ENCODE assay signal across 13 cellular contexts in the genomic region with DNA sequence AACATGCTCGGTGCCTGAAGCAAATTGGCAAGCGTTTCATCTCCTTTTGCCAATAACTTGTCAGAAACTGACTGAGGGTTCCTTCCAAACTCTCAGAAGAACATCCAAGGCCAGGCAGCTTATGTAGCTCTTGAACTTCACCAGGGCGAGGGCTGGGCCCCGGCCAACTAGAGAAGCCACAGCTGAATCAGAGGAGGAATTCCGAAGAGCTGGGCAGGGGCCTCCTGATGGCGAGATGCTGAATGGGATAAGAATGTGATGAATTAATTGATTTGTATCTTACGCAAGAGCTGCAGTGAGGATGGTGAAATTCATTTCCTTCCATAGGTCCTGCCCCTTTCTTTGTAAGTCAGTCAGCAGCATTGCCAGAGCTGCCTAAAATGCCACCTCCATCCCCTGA.
A peak's percentile ranks its signal among the peaks of the same experiment; 100 is the strongest.
DNase-seq lines count a peak whose midpoint lies in the region; ATAC-seq and TF ChIP-seq lines count a peak whose summit lies in the region.
"Had no signal": no experiment of that assay in that cellular context is flagged by ENCODE, and none has a peak within 500 bp of the region (broad histone marks: within the 10 kb centered on the region; RNA-seq: fewer than 3 reads in every experiment).

No MANE protein-coding gene starts in this region.

- ATAC-seq in WTC11 (peak; percentile 36; the same call in 1 of the 2 replicates), GM19324 (IDR thresholded peaks at IDR 0.05; ENCODE audit: low FRiP score, unreplicated experiment) (no peak)

- no peaks in the 10 kb centered on the region for H3K27me3 Mint-ChIP-seq in WTC11 (ENCODE audit: low read depth)

- POLR2A ChIA-PET in WTC11 (lab: Charles Lee), result interaction anchor here (0.6 kb wide), 1 partner anchor 634 kb away, joined by 5 read pairs; no protein-coding TSS in a partner anchor

- H3K27ac Mint-ChIP-seq in WTC11, result no peak overlapping the region

- TF ChIP-seq RAD21 in Ishikawa (IDR thresholded peaks at IDR 0.05; ENCODE audit: low read depth), result no peak

- H3K4me1 Mint-ChIP-seq in WTC11, result 0 out of 2 replicates have a peak, but pooled peaks cover 2% of the 10 kb centered on the region

- DNase-seq in AG10803 (ENCODE audit: low read depth), result peak; percentile 96
- DNase-seq in WTC11 (ENCODE audit: low spot score), result no peak
- DNase-seq in glomerular visceral epithelial cell (ENCODE audit: extremely low spot score), result peak; percentile 62
- DNase-seq in stimulated activated CD8-positive, alpha-beta memory T cell treated with anti-CD3 and anti-CD28 coated beads, Interleukin-4, amount 100 ng/mL, for 48 hours, result no peak
- DNase-seq in activated CD4-positive, alpha-beta T cell treated with anti-CD3 and anti-CD28 coated beads, Interleukin-2, amount 50 U/mL, for 1 hour, result no peak
- DNase-seq in activated gamma-delta T cell treated with Interleukin-2 at 50 U/mL for 16 hours, result no peak
- DNase-seq: activated CD4-positive, alpha-beta T cell treated with anti-CD3 and anti-CD28 coated beads for 48 hours; activated naive CD4-positive, alpha-beta T cell; dermis blood vessel endothelial cell; SJCRH30 had no signal

- CTCF ChIA-PET in WTC11 (lab: Charles Lee), result interaction anchor here (1.0 to 1.9 kb wide), 2 partner anchors 13 to 348 kb away, joined by 3 to 4 read pairs; no protein-coding TSS in a partner anchor

- peaks cover 4% of the 10 kb centered on the region for H3K9me3 Mint-ChIP-seq in WTC11

- H3K4me3 ChIP-seq in AG10803 (ENCODE audit: low read length), result no peak overlapping the region
- H3K4me3 ChIP-seq: SJCRH30 had no signal

- no peaks in the 10 kb centered on the region for H3K36me3 Mint-ChIP-seq in WTC11
- H3K36me3 Mint-ChIP-seq: CD14-positive monocyte had no signal

- TF ChIP-seq EP300 in Ishikawa (IDR thresholded peaks at IDR 0.05; ENCODE audit: borderline replicate concordance), result no peak

- TF ChIP-seq CTCF in AG10803 (conservative IDR thresholded peaks at IDR 0.05; ENCODE audit: low read length) (peak; percentile 30; the same call in 1 of the 2 replicates), WTC11 (IDR thresholded peaks at IDR 0.05) (no peak)

- H3K4me3 Mint-ChIP-seq in WTC11, result no peak overlapping the region

TF ChIP-seq in Ishikawa, 13 proteins besides CTCF, POLR2A, EP300 and RAD21:
- peak; percentile 17; the same call in 1 of the 2 replicates for TF ChIP-seq CEBPB (IDR thresholded peaks at IDR 0.05)
- TF ChIP-seq, protein P1, sequence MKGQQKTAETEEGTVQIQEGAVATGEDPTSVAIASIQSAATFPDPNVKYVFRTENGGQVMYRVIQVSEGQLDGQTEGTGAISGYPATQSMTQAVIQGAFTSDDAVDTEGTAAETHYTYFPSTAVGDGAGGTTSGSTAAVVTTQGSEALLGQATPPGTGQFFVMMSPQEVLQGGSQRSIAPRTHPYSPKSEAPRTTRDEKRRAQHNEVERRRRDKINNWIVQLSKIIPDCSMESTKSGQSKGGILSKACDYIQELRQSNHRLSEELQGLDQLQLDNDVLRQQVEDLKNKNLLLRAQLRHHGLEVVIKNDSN (IDR thresholded peaks at IDR 0.05), result no peak

TF ChIP-seq in WTC11, 78 proteins besides CTCF, POLR2A, EP300 and RAD21 (continues in another document):
- TF ChIP-seq, protein P2, sequence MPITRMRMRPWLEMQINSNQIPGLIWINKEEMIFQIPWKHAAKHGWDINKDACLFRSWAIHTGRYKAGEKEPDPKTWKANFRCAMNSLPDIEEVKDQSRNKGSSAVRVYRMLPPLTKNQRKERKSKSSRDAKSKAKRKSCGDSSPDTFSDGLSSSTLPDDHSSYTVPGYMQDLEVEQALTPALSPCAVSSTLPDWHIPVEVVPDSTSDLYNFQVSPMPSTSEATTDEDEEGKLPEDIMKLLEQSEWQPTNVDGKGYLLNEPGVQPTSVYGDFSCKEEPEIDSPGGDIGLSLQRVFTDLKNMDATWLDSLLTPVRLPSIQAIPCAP (CRISPR knock-in tag; IDR thresholded peaks at IDR 0.05), result no peak
- TF ChIP-seq, protein P3, sequence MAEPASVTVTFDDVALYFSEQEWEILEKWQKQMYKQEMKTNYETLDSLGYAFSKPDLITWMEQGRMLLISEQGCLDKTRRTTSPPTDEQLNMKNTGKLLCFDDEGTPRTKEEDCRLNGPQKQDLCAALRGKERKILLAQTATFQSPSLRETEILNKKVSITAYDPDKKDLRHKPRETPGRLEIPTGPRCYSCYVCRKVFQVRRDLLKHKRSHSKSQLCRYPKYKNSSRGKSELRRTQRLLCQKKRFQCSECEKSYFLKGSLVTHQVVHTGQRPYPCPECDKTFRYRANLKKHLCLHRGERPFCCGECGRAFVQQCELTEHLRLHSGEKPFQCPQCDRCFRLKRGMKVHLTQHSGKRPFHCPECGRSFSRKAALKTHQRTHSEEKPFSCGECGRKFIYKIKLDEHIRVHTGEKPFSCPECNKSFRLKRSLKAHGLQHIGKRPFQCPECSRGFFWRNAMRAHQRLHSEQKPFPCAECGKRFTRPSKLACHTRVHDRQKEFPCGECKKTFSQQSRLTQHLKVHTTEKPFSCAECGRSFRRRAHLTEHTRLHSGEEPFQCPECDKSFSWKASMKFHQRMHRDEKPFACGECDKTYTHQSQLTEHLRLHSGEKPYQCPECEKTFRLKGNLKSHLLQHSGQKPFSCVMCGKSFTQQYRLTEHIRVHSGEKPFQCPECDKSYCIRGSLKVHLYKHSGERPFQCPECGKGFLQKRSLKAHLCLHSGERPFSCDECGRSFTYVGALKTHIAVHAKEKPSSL (CRISPR knock-in tag; conservative IDR thresholded peaks at IDR 0.05), result no peak
- TF ChIP-seq CREB1 (CRISPR knock-in tag; IDR thresholded peaks at IDR 0.05), result no peak
- TF ChIP-seq CBFB (CRISPR knock-in tag; IDR thresholded peaks at IDR 0.05; ENCODE audit: low read depth), result no peak
- TF ChIP-seq, protein P4, sequence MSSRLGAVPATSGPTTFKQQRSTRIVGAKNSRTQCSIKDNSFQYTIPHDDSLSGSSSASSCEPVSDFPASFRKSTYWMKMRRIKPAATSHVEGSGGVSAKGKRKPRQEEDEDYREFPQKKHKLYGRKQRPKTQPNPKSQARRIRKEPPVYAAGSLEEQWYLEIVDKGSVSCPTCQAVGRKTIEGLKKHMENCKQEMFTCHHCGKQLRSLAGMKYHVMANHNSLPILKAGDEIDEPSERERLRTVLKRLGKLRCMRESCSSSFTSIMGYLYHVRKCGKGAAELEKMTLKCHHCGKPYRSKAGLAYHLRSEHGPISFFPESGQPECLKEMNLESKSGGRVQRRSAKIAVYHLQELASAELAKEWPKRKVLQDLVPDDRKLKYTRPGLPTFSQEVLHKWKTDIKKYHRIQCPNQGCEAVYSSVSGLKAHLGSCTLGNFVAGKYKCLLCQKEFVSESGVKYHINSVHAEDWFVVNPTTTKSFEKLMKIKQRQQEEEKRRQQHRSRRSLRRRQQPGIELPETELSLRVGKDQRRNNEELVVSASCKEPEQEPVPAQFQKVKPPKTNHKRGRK (CRISPR knock-in tag; IDR thresholded peaks at IDR 0.05; ENCODE audit: borderline replicate concordance), result no peak
- no peak for TF ChIP-seq ETV6 (CRISPR knock-in tag; IDR thresholded peaks at IDR 0.05)
- no peak for TF ChIP-seq SP1 (CRISPR knock-in tag; conservative IDR thresholded peaks at IDR 0.05)
- TF ChIP-seq ZNF671 (CRISPR knock-in tag; IDR thresholded peaks at IDR 0.05), result no peak
- no peak for TF ChIP-seq PRRX2 (CRISPR knock-in tag; IDR thresholded peaks at IDR 0.05)
- TF ChIP-seq, protein P1 (CRISPR knock-in tag; IDR thresholded peaks at IDR 0.05), result no peak
- no peak for TF ChIP-seq MXD4 (CRISPR knock-in tag; IDR thresholded peaks at IDR 0.05; ENCODE audit: borderline replicate concordance)
- no peak for TF ChIP-seq EMX1 (CRISPR knock-in tag; IDR thresholded peaks at IDR 0.05)
- TF ChIP-seq, protein P5, sequence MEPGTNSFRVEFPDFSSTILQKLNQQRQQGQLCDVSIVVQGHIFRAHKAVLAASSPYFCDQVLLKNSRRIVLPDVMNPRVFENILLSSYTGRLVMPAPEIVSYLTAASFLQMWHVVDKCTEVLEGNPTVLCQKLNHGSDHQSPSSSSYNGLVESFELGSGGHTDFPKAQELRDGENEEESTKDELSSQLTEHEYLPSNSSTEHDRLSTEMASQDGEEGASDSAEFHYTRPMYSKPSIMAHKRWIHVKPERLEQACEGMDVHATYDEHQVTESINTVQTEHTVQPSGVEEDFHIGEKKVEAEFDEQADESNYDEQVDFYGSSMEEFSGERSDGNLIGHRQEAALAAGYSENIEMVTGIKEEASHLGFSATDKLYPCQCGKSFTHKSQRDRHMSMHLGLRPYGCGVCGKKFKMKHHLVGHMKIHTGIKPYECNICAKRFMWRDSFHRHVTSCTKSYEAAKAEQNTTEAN (CRISPR knock-in tag; IDR thresholded peaks at IDR 0.05), result no peak
- TF ChIP-seq, protein P6, sequence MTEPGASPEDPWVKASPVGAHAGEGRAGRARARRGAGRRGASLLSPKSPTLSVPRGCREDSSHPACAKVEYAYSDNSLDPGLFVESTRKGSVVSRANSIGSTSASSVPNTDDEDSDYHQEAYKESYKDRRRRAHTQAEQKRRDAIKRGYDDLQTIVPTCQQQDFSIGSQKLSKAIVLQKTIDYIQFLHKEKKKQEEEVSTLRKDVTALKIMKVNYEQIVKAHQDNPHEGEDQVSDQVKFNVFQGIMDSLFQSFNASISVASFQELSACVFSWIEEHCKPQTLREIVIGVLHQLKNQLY (CRISPR knock-in tag; IDR thresholded peaks at IDR 0.05), result no peak
- TF ChIP-seq, protein P7, sequence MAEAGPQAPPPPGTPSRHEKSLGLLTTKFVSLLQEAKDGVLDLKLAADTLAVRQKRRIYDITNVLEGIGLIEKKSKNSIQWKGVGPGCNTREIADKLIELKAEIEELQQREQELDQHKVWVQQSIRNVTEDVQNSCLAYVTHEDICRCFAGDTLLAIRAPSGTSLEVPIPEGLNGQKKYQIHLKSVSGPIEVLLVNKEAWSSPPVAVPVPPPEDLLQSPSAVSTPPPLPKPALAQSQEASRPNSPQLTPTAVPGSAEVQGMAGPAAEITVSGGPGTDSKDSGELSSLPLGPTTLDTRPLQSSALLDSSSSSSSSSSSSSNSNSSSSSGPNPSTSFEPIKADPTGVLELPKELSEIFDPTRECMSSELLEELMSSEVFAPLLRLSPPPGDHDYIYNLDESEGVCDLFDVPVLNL (CRISPR knock-in tag; IDR thresholded peaks at IDR 0.05; ENCODE audit: borderline replicate concordance, low read depth), result no peak

Comparison
In these comparisons a context has a peak if more than half of its experiments do, and no peak if none do; other contexts are left out.
1. DNase-seq: peak in AG10803 (single experiment) and glomerular visceral epithelial cell (single experiment); none in WTC11 (single experiment), stimulated activated CD8-positive, alpha-beta memory T cell treated with anti-CD3 and anti-CD28 coated beads, Interleukin-4, amount 100 ng/mL, for 48 hours (single experiment), activated CD4-positive, alpha-beta T cell treated with anti-CD3 and anti-CD28 coated beads, Interleukin-2, amount 50 U/mL, for 1 hour (single experiment) and activated gamma-delta T cell treated with Interleukin-2 at 50 U/mL for 16 hours (single experiment).